1 cellular context compared by ENCODE assay signal in the genomic region with DNA sequence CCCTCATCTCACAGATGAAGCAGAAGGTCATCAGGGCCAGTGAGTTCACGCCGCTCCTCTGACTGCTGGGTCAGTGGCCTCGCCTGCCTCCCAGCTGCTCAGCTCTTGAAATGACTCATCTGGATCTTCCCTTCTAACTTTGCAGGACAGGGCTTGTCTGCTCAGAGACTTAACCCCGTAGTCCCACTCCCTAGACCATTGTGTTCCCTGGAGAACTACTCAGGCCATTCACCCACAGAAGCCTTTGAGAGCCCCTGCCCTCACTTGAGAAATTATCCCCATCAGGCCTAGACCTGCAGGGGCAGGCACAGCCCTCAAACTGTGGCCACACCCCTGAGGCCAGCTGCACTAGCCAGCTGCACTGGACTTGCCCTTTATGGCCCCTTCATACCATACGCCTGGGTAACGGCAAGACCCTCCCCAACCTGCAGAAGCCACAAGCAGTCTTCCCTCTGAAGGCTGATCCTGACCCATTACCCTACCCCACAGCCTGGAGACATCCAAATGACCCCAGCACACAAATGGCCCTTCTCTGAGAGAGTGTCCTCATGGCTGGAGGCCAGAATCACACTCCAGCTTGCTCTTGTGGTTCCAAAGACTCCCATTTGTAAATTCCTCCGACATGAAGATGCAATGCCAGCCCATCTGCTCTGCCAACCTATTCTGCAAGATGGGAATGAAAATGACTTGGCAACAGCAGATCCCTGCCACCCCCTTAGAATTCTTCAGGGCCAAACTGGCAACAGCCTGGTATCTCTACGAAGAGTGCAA.
A peak's percentile ranks its signal among the peaks of the same experiment; 100 is the strongest.
TF ChIP-seq lines count a peak whose summit lies in the region.

No MANE protein-coding gene starts in this region.

TF ChIP-seq in IMR-90, 13 proteins besides CTCF, POLR2A, EP300 and RAD21:
- TF ChIP-seq FOS (IDR thresholded peaks at IDR 0.05; ENCODE audit: low read depth, low read length) (peak; percentile 7; the same call in 1 of the 2 replicates), RCOR1 (IDR thresholded peaks at IDR 0.05; ENCODE audit: insufficient replicate concordance, low read length) (no peak), RFX5 (IDR thresholded peaks at IDR 0.05; ENCODE audit: low read depth, low read length) (no peak), NFE2L2 (IDR thresholded peaks at IDR 0.05; ENCODE audit: low read depth, low read length) (no peak)
